Comparison of ENCODE assay signal across 16 cellular contexts in the genomic region with DNA sequence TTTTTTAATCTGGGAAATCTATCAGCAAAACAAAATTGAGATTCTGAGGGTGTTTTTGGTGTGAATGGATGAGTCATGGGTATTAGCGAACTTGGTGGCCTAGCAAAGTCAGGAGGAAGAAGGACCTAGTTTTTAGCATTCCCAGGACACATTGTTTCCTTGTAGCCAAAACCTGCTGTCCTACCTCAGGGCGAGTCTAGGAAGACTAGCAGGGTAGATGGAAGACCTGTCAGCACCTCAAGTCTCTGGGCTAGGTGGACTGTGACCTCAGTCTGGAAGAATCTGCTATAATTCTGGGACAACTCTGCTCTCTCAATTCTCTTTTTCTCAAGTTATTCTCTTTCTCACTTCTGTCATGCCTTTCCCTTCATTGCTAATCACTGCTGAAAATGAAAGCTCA.
DNase-seq lines count a peak whose midpoint lies in the region; ATAC-seq, FAIRE-seq and TF ChIP-seq lines count a peak whose summit lies in the region.
"Had no signal": no experiment of that assay in that cellular context is flagged by ENCODE, and none has a peak within 500 bp of the region (broad histone marks: within the 10 kb centered on the region; RNA-seq: fewer than 3 reads in every experiment).

No MANE protein-coding gene starts in this region.

- no peak for TF ChIP-seq RAD21 in GM12878 (IDR thresholded peaks at IDR 0.05; ENCODE audit: insufficient read depth, low read depth, low read length)

- POLR2A ChIA-PET in GM12878 (lab: Charles Lee), result no interaction called here

- no TSS peak for BruUV-seq in GM12878 (replicated peaks; lab: Mats Ljungman, UMichigan)

- H3K27ac ChIP-seq in GM12878 (ENCODE audit: control insufficient read depth, insufficient read depth) (no peak overlapping the region), mesendoderm (ENCODE audit: low read depth, low read length) (no peak overlapping the region)

- no peak for FAIRE-seq in GM12878 (lab: Jason Lieb, UNC)
- FAIRE-seq: GM12892 had no signal

- H3K27me3 ChIP-seq in GM12878 (replicated peaks in 1 of 2; ENCODE audit: control insufficient read depth in 2 of 2, insufficient read depth in 2 of 2, low read length in 1 of 2) (no peaks in the 10 kb centered on the region), mesendoderm (ENCODE audit: insufficient read depth, low read length, poor library complexity) (no peaks in the 10 kb centered on the region)

- H2AK5ac ChIP-seq in mesendoderm (ENCODE audit: low read length), result no peak overlapping the region

- H3K18ac ChIP-seq in mesendoderm (ENCODE audit: low read length), result no peak overlapping the region

- H4K5ac ChIP-seq in mesendoderm (ENCODE audit: low read length), result no peak overlapping the region

- no peak overlapping the region for H3K4me3 ChIP-seq in GM12878
- no peak overlapping the region for H3K4me3 ChIP-seq in mesendoderm (ENCODE audit: low read length)

- H2BK15ac ChIP-seq in mesendoderm (replicated peaks; ENCODE audit: low read depth), result no peak overlapping the region

- no peak overlapping the region for H3K56ac ChIP-seq in mesendoderm (ENCODE audit: low read length)

- ATAC-seq in GM12878 (peak; percentile 31), HG03442 (IDR thresholded peaks at IDR 0.05; ENCODE audit: unreplicated experiment) (no peak)

- DNase-seq in GM12878 (ENCODE audit: low read depth, low spot score) (no peak), iPS-NIHi7 (ENCODE audit: extremely low spot score) (peak; percentile 11), mesendoderm (peak; percentile 60), GDM1 (lab: John Stamatoyannopoulos, UW) (no peak), germinal center (ENCODE audit: low spot score) (no peak)
- DNase-seq: C1 segment of cervical spinal cord; Caco-2; CD4-positive, alpha-beta memory T cell; DMS153; DND-41; GF-D8; GOT3; H7; HCEC 1CT had no signal

- SMC1A ChIA-PET in GM12878 (lab: Charles Lee; ENCODE audit: uncharacterized antibody, unreplicated experiment), result interaction anchor here (1.2 kb wide), 1 partner anchor 106 kb away, joined by 3 read pairs; no protein-coding TSS in a partner anchor

- TF ChIP-seq CTCF in GM12878 (IDR thresholded peaks at IDR 0.05 in 2 of 3, conservative IDR thresholded peaks at IDR 0.05 in 1 of 3; ENCODE audit: control insufficient read depth in 2 of 3, extremely low read depth in 1 of 3, insufficient read depth in 1 of 3, low read depth in 3 of 3, low read length in 3 of 3), result no peak

- RAD21 ChIA-PET in GM12878 (lab: Charles Lee; ENCODE audit: unreplicated experiment), result interaction anchor here (1.5 kb wide), 1 partner anchor 9 kb away, joined by 4 read pairs; no protein-coding TSS in a partner anchor

- H3K36me3 ChIP-seq in GM12878 (ENCODE audit: control insufficient read depth in 2 of 2, insufficient read depth in 2 of 2, low read length in 1 of 2) (no peaks in the 10 kb centered on the region), mesendoderm (ENCODE audit: control insufficient read depth, insufficient read depth, low read length) (no peaks in the 10 kb centered on the region)

- H3K4me2 ChIP-seq in GM12878 (ENCODE audit: control insufficient read depth, insufficient read depth) (no peak overlapping the region), mesendoderm (ENCODE audit: low read length) (no peak overlapping the region)

- no peaks in the 10 kb centered on the region for H3K79me2 ChIP-seq in GM12878 (ENCODE audit: control insufficient read depth, insufficient read depth, low read length)
- no peaks in the 10 kb centered on the region for H3K79me2 ChIP-seq in mesendoderm (ENCODE audit: control insufficient read depth, insufficient read depth, low read length)

- no peak overlapping the region for H4K8ac ChIP-seq in mesendoderm (ENCODE audit: low read depth, low read length)

- H3K9ac ChIP-seq in GM12878 (ENCODE audit: control insufficient read depth, insufficient read depth, low read length), result no peak overlapping the region
- H3K9ac ChIP-seq in mesendoderm (ENCODE audit: low read length), result no peak overlapping the region

- CTCF ChIA-PET in GM12878 (lab: Yijun Ruan, JAX), result no interaction called here

- H3K79me1 ChIP-seq in mesendoderm (ENCODE audit: low read length), result no peaks in the 10 kb centered on the region

- no peak overlapping the region for H3K23ac ChIP-seq in mesendoderm (ENCODE audit: low read length)

- intact Hi-C loops in GM12878 (cut with micrococcal nuclease; ENCODE audit: unreplicated experiment), result no loop called here

- H2BK120ac ChIP-seq in mesendoderm (ENCODE audit: low read depth, low read length), result no peak overlapping the region

- H3K4me1 ChIP-seq in GM12878 (ENCODE audit: control insufficient read depth, insufficient read depth, low read length), result no peaks in the 10 kb centered on the region
- no peaks in the 10 kb centered on the region for H3K4me1 ChIP-seq in mesendoderm (ENCODE audit: control insufficient read depth, low read depth, low read length)
- H3K4me1 ChIP-seq: Caco-2 had no signal

- H2BK5ac ChIP-seq in mesendoderm (ENCODE audit: low read length), result no peak overlapping the region

- no peak for TF ChIP-seq POLR2A in GM12878 (IDR thresholded peaks at IDR 0.05; ENCODE audit: low read depth, low read length)

- H3K9me3 ChIP-seq in GM12878 (replicated peaks; ENCODE audit: control insufficient read depth, insufficient read depth, low read length), result no peaks in the 10 kb centered on the region
- H3K9me3 ChIP-seq: Caco-2 had no signal

- in situ Hi-C loops in GM12878 (cut with MboI), result no loop called here

- 3% methylated on average over 2 of the region's 2 CpGs for WGBS in GM12878 (ENCODE audit: insufficient coverage, insufficient replicate concordance, low lambda C conversion rate, missing lambda C conversion rate)
- WGBS in mesendoderm (ENCODE audit: extremely low coverage, insufficient coverage, low lambda C conversion rate), result no CpG with 5 or more reads among the region's 2 CpGs

- no peak overlapping the region for H3K4ac ChIP-seq in mesendoderm (ENCODE audit: low read depth, low read length)

- H4K20me1 ChIP-seq in GM12878 (ENCODE audit: control insufficient read depth, insufficient read depth), result no peaks in the 10 kb centered on the region

- no peak for TF ChIP-seq EP300 in GM12878 (IDR thresholded peaks at IDR 0.05; ENCODE audit: borderline replicate concordance in 1 of 2, control insufficient read depth in 1 of 2, low read depth in 2 of 2, low read length in 2 of 2)

- H2AFZ ChIP-seq in GM12878 (ENCODE audit: control insufficient read depth, low read depth, low read length), result no peak overlapping the region

TF ChIP-seq in GM12878, 131 proteins besides CTCF, POLR2A, EP300 and RAD21:
- TF ChIP-seq MXI1 (IDR thresholded peaks at IDR 0.05; ENCODE audit: low read depth, low read length) (no peak), WRNIP1 (IDR thresholded peaks at IDR 0.05; ENCODE audit: borderline replicate concordance, low read depth, low read length) (no peak), SMAD5 (IDR thresholded peaks at IDR 0.05; ENCODE audit: low read depth) (no peak)
- TF ChIP-seq, protein P1, sequence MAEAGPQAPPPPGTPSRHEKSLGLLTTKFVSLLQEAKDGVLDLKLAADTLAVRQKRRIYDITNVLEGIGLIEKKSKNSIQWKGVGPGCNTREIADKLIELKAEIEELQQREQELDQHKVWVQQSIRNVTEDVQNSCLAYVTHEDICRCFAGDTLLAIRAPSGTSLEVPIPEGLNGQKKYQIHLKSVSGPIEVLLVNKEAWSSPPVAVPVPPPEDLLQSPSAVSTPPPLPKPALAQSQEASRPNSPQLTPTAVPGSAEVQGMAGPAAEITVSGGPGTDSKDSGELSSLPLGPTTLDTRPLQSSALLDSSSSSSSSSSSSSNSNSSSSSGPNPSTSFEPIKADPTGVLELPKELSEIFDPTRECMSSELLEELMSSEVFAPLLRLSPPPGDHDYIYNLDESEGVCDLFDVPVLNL (IDR thresholded peaks at IDR 0.05; ENCODE audit: low read depth, low read length), result no peak
- TF ChIP-seq, protein P2, sequence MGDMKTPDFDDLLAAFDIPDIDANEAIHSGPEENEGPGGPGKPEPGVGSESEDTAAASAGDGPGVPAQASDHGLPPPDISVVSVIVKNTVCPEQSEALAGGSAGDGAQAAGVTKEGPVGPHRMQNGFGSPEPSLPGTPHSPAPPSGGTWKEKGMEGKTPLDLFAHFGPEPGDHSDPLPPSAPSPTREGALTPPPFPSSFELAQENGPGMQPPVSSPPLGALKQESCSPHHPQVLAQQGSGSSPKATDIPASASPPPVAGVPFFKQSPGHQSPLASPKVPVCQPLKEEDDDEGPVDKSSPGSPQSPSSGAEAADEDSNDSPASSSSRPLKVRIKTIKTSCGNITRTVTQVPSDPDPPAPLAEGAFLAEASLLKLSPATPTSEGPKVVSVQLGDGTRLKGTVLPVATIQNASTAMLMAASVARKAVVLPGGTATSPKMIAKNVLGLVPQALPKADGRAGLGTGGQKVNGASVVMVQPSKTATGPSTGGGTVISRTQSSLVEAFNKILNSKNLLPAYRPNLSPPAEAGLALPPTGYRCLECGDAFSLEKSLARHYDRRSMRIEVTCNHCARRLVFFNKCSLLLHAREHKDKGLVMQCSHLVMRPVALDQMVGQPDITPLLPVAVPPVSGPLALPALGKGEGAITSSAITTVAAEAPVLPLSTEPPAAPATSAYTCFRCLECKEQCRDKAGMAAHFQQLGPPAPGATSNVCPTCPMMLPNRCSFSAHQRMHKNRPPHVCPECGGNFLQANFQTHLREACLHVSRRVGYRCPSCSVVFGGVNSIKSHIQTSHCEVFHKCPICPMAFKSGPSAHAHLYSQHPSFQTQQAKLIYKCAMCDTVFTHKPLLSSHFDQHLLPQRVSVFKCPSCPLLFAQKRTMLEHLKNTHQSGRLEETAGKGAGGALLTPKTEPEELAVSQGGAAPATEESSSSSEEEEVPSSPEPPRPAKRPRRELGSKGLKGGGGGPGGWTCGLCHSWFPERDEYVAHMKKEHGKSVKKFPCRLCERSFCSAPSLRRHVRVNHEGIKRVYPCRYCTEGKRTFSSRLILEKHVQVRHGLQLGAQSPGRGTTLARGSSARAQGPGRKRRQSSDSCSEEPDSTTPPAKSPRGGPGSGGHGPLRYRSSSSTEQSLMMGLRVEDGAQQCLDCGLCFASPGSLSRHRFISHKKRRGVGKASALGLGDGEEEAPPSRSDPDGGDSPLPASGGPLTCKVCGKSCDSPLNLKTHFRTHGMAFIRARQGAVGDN (IDR thresholded peaks at IDR 0.05), result no peak

Comparison
In these comparisons a context has a peak if more than half of its experiments do, and no peak if none do; other contexts are left out.
1. DNase-seq: peak in iPS-NIHi7 (single experiment) and mesendoderm (single experiment); none in GM12878 (single experiment), GDM1 (single experiment) and germinal center (single experiment).